In the genomic region with DNA sequence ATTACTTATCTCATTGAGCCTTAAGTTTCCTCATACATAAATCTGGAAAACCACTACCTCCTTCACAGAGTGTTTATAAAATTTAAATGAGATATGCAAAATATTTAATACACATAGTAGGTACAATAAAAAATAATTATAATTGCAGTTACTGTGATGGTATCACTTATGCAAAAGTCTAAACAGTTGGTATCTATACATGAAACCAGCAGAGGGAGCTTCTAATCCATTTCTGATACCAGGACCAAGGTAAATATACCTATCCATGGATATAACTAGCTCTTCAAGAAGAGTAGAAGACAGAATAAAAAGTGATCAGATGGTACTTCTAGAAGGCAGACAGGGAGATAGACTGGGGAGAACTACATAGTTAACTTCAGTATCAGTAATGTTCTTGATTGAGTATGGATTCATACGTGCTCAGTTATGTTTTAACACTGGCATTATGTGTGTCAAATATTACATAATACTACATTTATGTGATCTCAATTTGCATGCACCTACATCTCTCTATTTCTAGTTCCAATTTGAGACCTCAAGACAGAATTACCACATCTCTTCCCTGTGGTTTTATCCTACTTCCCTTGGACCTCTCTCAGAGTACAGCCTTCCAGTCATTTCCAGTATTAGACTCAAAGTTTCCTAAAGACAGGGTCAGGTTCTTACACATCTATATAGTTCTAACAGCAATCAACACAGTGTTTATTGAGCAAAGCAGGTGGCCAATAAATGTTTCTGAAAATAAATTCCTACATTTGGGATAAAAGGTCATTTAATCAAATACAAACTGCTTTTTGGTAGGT, we compare ENCODE assay signal across 8 cellular contexts. TPM values are rescaled to one million over a fixed set of nuclear protein-coding genes. Genes with fewer than 3 reads are reported as not detected.
DNase-seq lines count a peak whose midpoint lies in the region; ATAC-seq and TF ChIP-seq lines count a peak whose summit lies in the region.

No MANE protein-coding gene starts in this region.

- H3K4me2 ChIP-seq in DOHH2 (ENCODE audit: low read length) (no peak overlapping the region), HCT116 (ENCODE audit: low read length) (no peak overlapping the region)

- TF ChIP-seq CTCF in DOHH2 (IDR thresholded peaks at IDR 0.05; ENCODE audit: low read depth, low read length, poor library complexity, severe bottlenecking) = peak; percentile 57
- peak; percentile 49 to 82 (median 71); a peak in 5 of 6 replicates for TF ChIP-seq CTCF in HCT116 (IDR thresholded peaks at IDR 0.05 in 2 of 3, conservative IDR thresholded peaks at IDR 0.05 in 1 of 3; ENCODE audit: borderline replicate concordance in 1 of 3, insufficient read depth in 1 of 3, low read depth in 2 of 3, low read length in 2 of 3)
- TF ChIP-seq CTCF in foreskin keratinocyte (conservative IDR thresholded peaks at IDR 0.05) = peak; percentile 69

- H3F3A ChIP-seq in DOHH2 (ENCODE audit: control insufficient read depth, insufficient read depth) = no peaks in the 10 kb centered on the region

- in situ Hi-C loops in SK-MEL-5 (cut with HindIII; ENCODE audit: low pct_unique_long_range_greater_than_20kb, low sequenced_read_pairs) = no loop called here

- ATAC-seq in HCT116 = peak; percentile 89
- ATAC-seq in foreskin keratinocyte = peak; percentile 65
- no peak for ATAC-seq in GM21390 (IDR thresholded peaks at IDR 0.05; ENCODE audit: unreplicated experiment)
- no peak for ATAC-seq in GM18520 (IDR thresholded peaks at IDR 0.05; ENCODE audit: unreplicated experiment)

- intact Hi-C loops in HCT116 (cut with micrococcal nuclease) = loop anchor here (1.0 to 10.0 kb wide), 4 partner anchors 111 to 426 kb away; no protein-coding TSS in a partner anchor

- H3K27ac ChIP-seq in DOHH2 (ENCODE audit: low read depth, low read length) = no peak overlapping the region
- H3K27ac ChIP-seq in HCT116 (ENCODE audit: low read depth, low read length) = no peak overlapping the region
- H3K27ac ChIP-seq in foreskin keratinocyte = no peak overlapping the region
- H3K27ac ChIP-seq in substantia nigra (ENCODE audit: low read depth, low read length, poor library complexity, severe bottlenecking) = no peak overlapping the region

- CTCF ChIA-PET in HCT116 (lab: Charles Lee) = interaction anchor here (0.8 to 3.0 kb wide), 20 partner anchors 10 to 425 kb away, joined by 3 to 42 read pairs (median 5); a partner anchor contains a TSS

- no peak overlapping the region for H3K9ac ChIP-seq in HCT116 (ENCODE audit: low read length)

- RAD21 ChIA-PET in HCT116 (lab: Charles Lee; ENCODE audit: low non-redundant PET in 1 of 2, low total read pairs in 2 of 2, uncharacterized antibody in 2 of 2, unreplicated experiment in 2 of 2) = interaction anchor here (0.7 to 1.9 kb wide), 4 partner anchors 111 to 224 kb away, joined by 3 to 7 read pairs (median 5); no protein-coding TSS in a partner anchor

- DNase-seq in HCT116 (ENCODE audit: low read depth, low spot score) (no peak), SK-MEL-5 (ENCODE audit: low read depth, low spot score) (peak; percentile 44), foreskin keratinocyte (no peak), substantia nigra (lab: John Stamatoyannopoulos, UW) (no peak)
- no peak for DNase-seq in activated effector memory CD4-positive, alpha-beta T cell treated with Interleukin-2 at 50 U/mL for 16 hours

- no peaks in the 10 kb centered on the region for H4K20me1 ChIP-seq in DOHH2 (ENCODE audit: control insufficient read depth, insufficient read depth, low read depth, low read length)
- no peaks in the 10 kb centered on the region for H4K20me1 ChIP-seq in HCT116 (ENCODE audit: insufficient read depth)

- BruUV-seq in HCT116 (replicated peaks; lab: Mats Ljungman, UMichigan) = no TSS peak

- H2AFZ ChIP-seq in HCT116 (ENCODE audit: low read depth, low read length, poor library complexity, severe bottlenecking) = no peak overlapping the region

- H3K9me3 ChIP-seq in DOHH2 (ENCODE audit: control insufficient read depth, insufficient read depth, low read length) (no peaks in the 10 kb centered on the region), HCT116 (ENCODE audit: control insufficient read depth in 1 of 2, insufficient read depth in 1 of 2, low read depth in 1 of 2, low read length in 2 of 2) (no peaks in the 10 kb centered on the region)

- H3K79me2 ChIP-seq in DOHH2 (ENCODE audit: control insufficient read depth, low read length) = no peaks in the 10 kb centered on the region
- H3K79me2 ChIP-seq in HCT116 (ENCODE audit: insufficient read depth, low read length) = no peaks in the 10 kb centered on the region

- H3K36me3 ChIP-seq in DOHH2 (ENCODE audit: control insufficient read depth, low read length) (peaks cover 17% of the 10 kb centered on the region; the same call in 1 of the 2 replicates), HCT116 (ENCODE audit: control insufficient read depth in 1 of 2, insufficient read depth in 2 of 2, low read length in 2 of 2) (no peaks in the 10 kb centered on the region; a peak in 2 of 4 replicates)

- POLR2A ChIA-PET in HCT116 (lab: Charles Lee) = interaction anchor here (0.9 kb wide), 1 partner anchor 14 kb away, joined by 3 read pairs; a partner anchor contains a TSS

- H3K9me2 ChIP-seq in DOHH2 (replicated peaks; ENCODE audit: control insufficient read depth, low read length) (no peaks in the 10 kb centered on the region), HCT116 (ENCODE audit: insufficient read depth) (no peaks in the 10 kb centered on the region)

- H3K4me3 ChIP-seq in DOHH2 (ENCODE audit: low read length) (no peak overlapping the region), HCT116 (replicated peaks in 1 of 2; ENCODE audit: low read depth in 1 of 2, low read length in 2 of 2) (no peak overlapping the region)

- H3K4me1 ChIP-seq in DOHH2 (ENCODE audit: control insufficient read depth, low read length) (no peaks in the 10 kb centered on the region), HCT116 (ENCODE audit: control insufficient read depth in 1 of 2, insufficient read depth in 2 of 2, low read length in 2 of 2) (no peaks in the 10 kb centered on the region), foreskin keratinocyte (no peaks in the 10 kb centered on the region)

- TF ChIP-seq POLR2A in HCT116 (IDR thresholded peaks at IDR 0.05; ENCODE audit: borderline replicate concordance, extremely low read depth, insufficient read depth, insufficient read length) = no peak

- H3K27me3 ChIP-seq in DOHH2 (ENCODE audit: control insufficient read depth, low read length) = no peaks in the 10 kb centered on the region
- H3K27me3 ChIP-seq in HCT116 (ENCODE audit: insufficient read depth, low read length) = no peaks in the 10 kb centered on the region
- no peaks in the 10 kb centered on the region for H3K27me3 ChIP-seq in foreskin keratinocyte

- TF ChIP-seq RAD21 in HCT116 (IDR thresholded peaks at IDR 0.05; ENCODE audit: low read depth) = peak; percentile 81

TF ChIP-seq in HCT116, 20 proteins besides CTCF, POLR2A, EP300 and RAD21:
- TF ChIP-seq ELF1 (IDR thresholded peaks at IDR 0.05; ENCODE audit: borderline replicate concordance, low read depth) = no peak
- no peak for TF ChIP-seq TCF7L2 (IDR thresholded peaks at IDR 0.05; ENCODE audit: borderline replicate concordance, extremely low read depth, insufficient read depth, insufficient read length)
- TF ChIP-seq, protein P1, sequence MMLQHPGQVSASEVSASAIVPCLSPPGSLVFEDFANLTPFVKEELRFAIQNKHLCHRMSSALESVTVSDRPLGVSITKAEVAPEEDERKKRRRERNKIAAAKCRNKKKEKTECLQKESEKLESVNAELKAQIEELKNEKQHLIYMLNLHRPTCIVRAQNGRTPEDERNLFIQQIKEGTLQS (IDR thresholded peaks at IDR 0.05) = no peak
- TF ChIP-seq CEBPB (IDR thresholded peaks at IDR 0.05; ENCODE audit: low read depth) = 0 out of 2 replicates have a peak, but pooled peaks have one; percentile 3
TF ChIP-seq in HCT116: peak in this region for 1.

RNA-seq across cellular contexts. Expression of a gene that starts 13.7 kb away (rescaled TPM):
- total RNA-seq in HCT116 (2021; ENCODE audit: unreplicated experiment) (61.9 TPM), foreskin keratinocyte (64.9 and 70.2 TPM in 2 replicates)
- polyA plus RNA-seq in HCT116 (2012) = 88.0 and 99.3 TPM in 2 replicates
- 139 and 161 TPM in 2 replicates for total RNA-seq in SK-MEL-5 (2014; rRNA removed; shearing (Covaris generic))
- polyA plus RNA-seq in SK-MEL-5 (2015; cell fraction: cytosol; rRNA removed) = 148 and 149 TPM in 2 replicates
- 45.3 and 45.6 TPM in 2 replicates for polyA plus RNA-seq in SK-MEL-5 (2015; cell fraction: nucleus; rRNA removed)
- polyA plus RNA-seq in foreskin keratinocyte = 52.7 and 56.9 TPM in 2 replicates

RNA-seq across cellular contexts. Expression of a gene that starts 48.1 kb away (rescaled TPM):
- total RNA-seq in HCT116 (2021; ENCODE audit: unreplicated experiment) = 13.7 TPM
- polyA plus RNA-seq in HCT116 (2012) = 4.7 and 9.0 TPM in 2 replicates
- 30.2 and 34.2 TPM in 2 replicates for total RNA-seq in SK-MEL-5 (2014; rRNA removed; shearing (Covaris generic))
- 23.5 and 25.0 TPM in 2 replicates for polyA plus RNA-seq in SK-MEL-5 (2015; cell fraction: cytosol; rRNA removed)
- polyA plus RNA-seq in SK-MEL-5 (2015; cell fraction: nucleus; rRNA removed) = 13.4 and 14.6 TPM in 2 replicates
- 22.9 and 29.1 TPM in 2 replicates for total RNA-seq in foreskin keratinocyte
- 9.0 and 9.1 TPM in 2 replicates for polyA plus RNA-seq in foreskin keratinocyte

RNA-seq across cellular contexts. Expression of a gene that starts 59.2 kb away (rescaled TPM):
- total RNA-seq in HCT116 (2021; ENCODE audit: unreplicated experiment) = 3.2 TPM
- 0.96 and 1.1 TPM in 2 replicates for polyA plus RNA-seq in HCT116 (2012)
- 0.40 and 1.4 TPM in 2 replicates for total RNA-seq in SK-MEL-5 (2014; rRNA removed; shearing (Covaris generic))
- polyA plus RNA-seq in SK-MEL-5 (2015; cell fraction: cytosol; rRNA removed) = 0.66 and 4.6 TPM in 2 replicates
- polyA plus RNA-seq in SK-MEL-5 (2015; cell fraction: nucleus; rRNA removed) = not detected in 2 replicates
- total RNA-seq in foreskin keratinocyte = 0.65 and 0.74 TPM in 2 replicates
- 0.48 and 0.66 TPM in 2 replicates for polyA plus RNA-seq in foreskin keratinocyte

Comparison
In these comparisons a context has a peak if more than half of its experiments do, and no peak if none do; other contexts are left out.
1. ATAC-seq: peak in HCT116 (single experiment) and foreskin keratinocyte (single experiment); none in GM21390 (single experiment) and GM18520 (single experiment).
2. Peak in every context shown above with its lines, with median percentiles within 50 percentile points of each other: CTCF ChIP-seq.